In the genomic region with DNA sequence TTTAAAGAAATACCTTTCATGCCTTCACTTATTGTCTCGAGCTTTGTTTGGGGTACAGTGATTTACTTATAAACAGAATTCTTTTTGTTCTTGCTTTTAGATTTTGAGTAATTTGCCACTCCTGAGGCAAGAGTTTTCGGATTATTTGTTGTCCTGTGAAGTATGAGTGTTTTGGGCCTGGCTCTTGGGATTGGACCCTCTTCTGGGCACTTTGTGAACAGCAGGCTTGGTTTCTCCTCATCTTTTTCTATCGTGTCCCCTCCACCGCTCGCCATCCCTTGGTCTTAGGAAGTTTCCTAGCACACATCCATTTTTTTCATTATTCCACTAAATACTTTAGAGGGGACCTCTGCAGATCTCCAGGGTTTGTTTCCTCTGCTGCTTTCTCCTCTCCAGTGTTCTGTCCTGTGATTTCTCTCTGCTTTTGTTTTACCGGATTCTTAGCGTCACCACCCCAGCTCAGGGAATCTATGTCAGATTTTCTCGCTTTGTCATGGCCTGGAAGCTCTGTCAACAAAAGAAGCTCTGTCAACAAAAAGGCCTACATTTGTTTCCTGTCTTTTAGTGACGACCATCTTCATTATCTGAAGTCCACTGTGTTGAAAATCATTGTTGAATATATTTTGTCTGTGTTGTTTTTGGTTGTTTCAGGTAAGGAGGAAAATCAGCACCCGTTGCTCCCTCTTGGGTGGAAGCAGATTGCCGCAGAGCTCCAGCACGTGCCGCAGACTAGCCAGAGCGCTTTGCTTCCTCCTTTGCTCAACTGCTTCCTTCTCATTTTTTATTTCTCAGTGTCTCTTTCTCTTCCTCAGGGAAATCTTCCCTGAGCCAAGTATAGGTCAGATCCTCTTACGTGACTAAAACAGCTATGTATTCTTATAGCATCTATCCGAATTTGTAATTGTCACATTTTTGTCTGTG, we compare ENCODE assay signal across 1 cellular context.
TF ChIP-seq lines count a peak whose summit lies in the region.

No MANE protein-coding gene starts in this region.

TF ChIP-seq in H1, 55 proteins besides CTCF, POLR2A, EP300 and RAD21:
- TF ChIP-seq YY1 (IDR thresholded peaks at IDR 0.05; ENCODE audit: low read depth, low read length) (no peak), FOSL1 (IDR thresholded peaks at IDR 0.05; ENCODE audit: insufficient read depth, low read depth, low read length) (no peak), KDM4A (IDR thresholded peaks at IDR 0.05; ENCODE audit: low read depth, low read length, severe bottlenecking) (no peak), GABPA (IDR thresholded peaks at IDR 0.05; ENCODE audit: borderline replicate concordance, insufficient read depth, low read length) (no peak), TEAD4 (IDR thresholded peaks at IDR 0.05; ENCODE audit: low read depth, low read length) (no peak), POU5F1 (IDR thresholded peaks at IDR 0.05; ENCODE audit: low read depth, low read length) (no peak)
- TF ChIP-seq, protein P1, sequence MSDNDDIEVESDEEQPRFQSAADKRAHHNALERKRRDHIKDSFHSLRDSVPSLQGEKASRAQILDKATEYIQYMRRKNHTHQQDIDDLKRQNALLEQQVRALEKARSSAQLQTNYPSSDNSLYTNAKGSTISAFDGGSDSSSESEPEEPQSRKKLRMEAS (IDR thresholded peaks at IDR 0.05): no peak
